Comparison of ENCODE assay signal across 13 cellular contexts in genomic region chr4:27081675-27082579, GRCh38.
DNase-seq lines count a peak whose midpoint lies in the region; ATAC-seq, FAIRE-seq and TF ChIP-seq lines count a peak whose summit lies in the region.
"Had no signal": no experiment of that assay in that cellular context is flagged by ENCODE, and none has a peak within 500 bp of the region (broad histone marks: within the 10 kb centered on the region; RNA-seq: fewer than 3 reads in every experiment).

No MANE protein-coding gene starts in this region.

- H3K27me3 Mint-ChIP-seq in activated T-cell treated with anti-CD3 and anti-CD28 coated beads, Interleukin-2, amount 50 U/mL, for 72 hours (ENCODE audit: low read depth) = peaks cover 41% of the 10 kb centered on the region
- H3K27me3 Mint-ChIP-seq in activated T-helper 1 cell treated with anti-CD3 and anti-CD28 coated beads, Interleukin-12 subunit alpha, Interleukin-12 subunit beta, Interleukin-2, Interleukin-4 antibody, amounts not matched to agents 30 ng/mL and 10 ng/mL and 1 ng/mL, durations not matched to agents 14 hours and 24 hours and 36 hours (ENCODE audit: insufficient read depth) = peaks cover 40% of the 10 kb centered on the region

- ATAC-seq in GM19397 (IDR thresholded peaks at IDR 0.05; ENCODE audit: unreplicated experiment) = peak; percentile 61
- ATAC-seq in HG02870 (IDR thresholded peaks at IDR 0.05; ENCODE audit: unreplicated experiment) = peak; percentile 44
- ATAC-seq in activated T-cell treated with anti-CD3 and anti-CD28 coated beads, Interleukin-2, amount 50 U/mL, for 72 hours (replicated peaks in 1 of 2) = no peak
- ATAC-seq in right lobe of liver = no peak

- TF ChIP-seq POLR2A in GM12891 (IDR thresholded peaks at IDR 0.05; ENCODE audit: low read depth, low read length) (no peak), right lobe of liver (IDR thresholded peaks at IDR 0.05) (no peak)

- no peaks in the 10 kb centered on the region for H4K20me1 ChIP-seq in MM.1S (ENCODE audit: insufficient read depth, low read length)

- DNase-seq in GM12891 (ENCODE audit: insufficient read length, low spot score) = no peak
- DNase-seq in MM.1S = peak; percentile 33
- no peak for DNase-seq in activated T-cell treated with anti-CD3 and anti-CD28 coated beads, Interleukin-2, amount 50 U/mL, for 72 hours
- DNase-seq in activated T-helper 1 cell treated with anti-CD3 and anti-CD28 coated beads, Interleukin-12 subunit alpha, Interleukin-12 subunit beta, Interleukin-2, Interleukin-4 antibody, amounts not matched to agents 30 ng/mL and 10 ng/mL and 1 ng/mL, durations not matched to agents 14 hours and 24 hours and 36 hours (ENCODE audit: low spot score) = no peak
- no peak for DNase-seq in right lobe of liver
- no peak for DNase-seq in foreskin melanocyte
- DNase-seq: KG1, natural killer cell, T1000, thyroid gland had no signal

- WGBS in right lobe of liver (ENCODE audit: insufficient coverage, low coverage, low lambda C conversion rate, missing lambda C conversion rate) = 41% methylated on average over 6 of the region's 6 CpGs

- H3K4me1 Mint-ChIP-seq in activated T-cell treated with anti-CD3 and anti-CD28 coated beads, Interleukin-2, amount 50 U/mL, for 72 hours (ENCODE audit: low read depth) = peaks cover 6% of the 10 kb centered on the region
- no peaks in the 10 kb centered on the region for H3K4me1 Mint-ChIP-seq in activated T-helper 1 cell treated with anti-CD3 and anti-CD28 coated beads, Interleukin-12 subunit alpha, Interleukin-12 subunit beta, Interleukin-2, Interleukin-4 antibody, amounts not matched to agents 30 ng/mL and 10 ng/mL and 1 ng/mL, durations not matched to agents 14 hours and 24 hours and 36 hours (ENCODE audit: low read depth)

- no peak overlapping the region for H3K27ac Mint-ChIP-seq in activated T-cell treated with anti-CD3 and anti-CD28 coated beads, Interleukin-2, amount 50 U/mL, for 72 hours
- H3K27ac Mint-ChIP-seq in activated T-helper 1 cell treated with anti-CD3 and anti-CD28 coated beads, Interleukin-12 subunit alpha, Interleukin-12 subunit beta, Interleukin-2, Interleukin-4 antibody, amounts not matched to agents 30 ng/mL and 10 ng/mL and 1 ng/mL, durations not matched to agents 14 hours and 24 hours and 36 hours = no peak overlapping the region
- H3K27ac Mint-ChIP-seq: natural killer cell had no signal

- no peaks in the 10 kb centered on the region for H3K4me1 ChIP-seq in MM.1S (ENCODE audit: low read length)
- peaks cover 0 to 8% (median 3%) of the 10 kb centered on the region in 4 donors for H3K4me1 ChIP-seq in right lobe of liver

- H3K79me2 ChIP-seq in MM.1S (ENCODE audit: low read length) = no peaks in the 10 kb centered on the region

- H3K36me3 Mint-ChIP-seq in activated T-cell treated with anti-CD3 and anti-CD28 coated beads, Interleukin-2, amount 50 U/mL, for 72 hours (ENCODE audit: insufficient read depth in 2 of 2) = no peaks in the 10 kb centered on the region
- no peaks in the 10 kb centered on the region for H3K36me3 Mint-ChIP-seq in activated T-helper 1 cell treated with anti-CD3 and anti-CD28 coated beads, Interleukin-12 subunit alpha, Interleukin-12 subunit beta, Interleukin-2, Interleukin-4 antibody, amounts not matched to agents 30 ng/mL and 10 ng/mL and 1 ng/mL, durations not matched to agents 14 hours and 24 hours and 36 hours (ENCODE audit: low read depth)
- H3K36me3 Mint-ChIP-seq: natural killer cell had no signal

- H3K4me3 ChIP-seq in MM.1S (ENCODE audit: low read length) (no peak overlapping the region), right lobe of liver (no peak overlapping the region)
- H3K4me3 ChIP-seq: thyroid gland had no signal

- peak; percentile 50 for FAIRE-seq in GM12891 (lab: Jason Lieb, UNC)
- FAIRE-seq: GM18507 had no signal

- intact Hi-C loops in activated T-helper 1 cell treated with anti-CD3 and anti-CD28 coated beads, Interleukin-12 subunit alpha, Interleukin-12 subunit beta, Interleukin-2, Interleukin-4 antibody, amounts not matched to agents 30 ng/mL and 10 ng/mL and 1 ng/mL, durations not matched to agents 14 hours and 24 hours and 36 hours (cut with micrococcal nuclease) = no loop called here
- intact Hi-C loops in right lobe of liver (cut with DNase I) = no loop called here

- H3K9ac ChIP-seq in MM.1S (ENCODE audit: low read length) = no peak overlapping the region

- no peaks in the 10 kb centered on the region; the same call in 1 of the 2 replicates for H3K9me3 ChIP-seq in MM.1S (replicated peaks; ENCODE audit: insufficient read depth, low read length)
- H3K9me3 ChIP-seq in right lobe of liver = no peaks in the 10 kb centered on the region
- H3K9me3 ChIP-seq: thyroid gland had no signal

- no peak for TF ChIP-seq CTCF in MM.1S (IDR thresholded peaks at IDR 0.05; ENCODE audit: low read length)
- TF ChIP-seq CTCF in right lobe of liver (IDR thresholded peaks at IDR 0.05) = no peak

- H3K4me2 ChIP-seq in MM.1S (ENCODE audit: low read depth, low read length) = peak overlapping the region; percentile 38

- peaks cover 0 to 2% of the 10 kb centered on the region in 2 donors for H3K9me3 Mint-ChIP-seq in activated T-cell treated with anti-CD3 and anti-CD28 coated beads, Interleukin-2, amount 50 U/mL, for 72 hours
- H3K9me3 Mint-ChIP-seq in activated T-helper 1 cell treated with anti-CD3 and anti-CD28 coated beads, Interleukin-12 subunit alpha, Interleukin-12 subunit beta, Interleukin-2, Interleukin-4 antibody, amounts not matched to agents 30 ng/mL and 10 ng/mL and 1 ng/mL, durations not matched to agents 14 hours and 24 hours and 36 hours = no peaks in the 10 kb centered on the region
- H3K9me3 Mint-ChIP-seq: natural killer cell had no signal

- H3K36me3 ChIP-seq in MM.1S (replicated peaks; ENCODE audit: insufficient read depth, low read length) = no peaks in the 10 kb centered on the region
- no peaks in the 10 kb centered on the region for H3K36me3 ChIP-seq in right lobe of liver
- H3K36me3 ChIP-seq: thyroid gland had no signal

- H3K27me3 ChIP-seq in MM.1S (replicated peaks; ENCODE audit: insufficient read depth, low read length) (no peaks in the 10 kb centered on the region), right lobe of liver (peaks cover 0 to 20% of the 10 kb centered on the region in 2 donors)
- H3K27me3 ChIP-seq: thyroid gland had no signal

- no peak overlapping the region for H3K4me3 Mint-ChIP-seq in activated T-cell treated with anti-CD3 and anti-CD28 coated beads, Interleukin-2, amount 50 U/mL, for 72 hours
- H3K4me3 Mint-ChIP-seq in activated T-helper 1 cell treated with anti-CD3 and anti-CD28 coated beads, Interleukin-12 subunit alpha, Interleukin-12 subunit beta, Interleukin-2, Interleukin-4 antibody, amounts not matched to agents 30 ng/mL and 10 ng/mL and 1 ng/mL, durations not matched to agents 14 hours and 24 hours and 36 hours = no peak overlapping the region
- H3K4me3 Mint-ChIP-seq: natural killer cell had no signal

- H3K27ac ChIP-seq in MM.1S (ENCODE audit: low read length) = no peak overlapping the region
- H3K27ac ChIP-seq in right lobe of liver = no peak overlapping the region
- H3K27ac ChIP-seq: thyroid gland had no signal

- H3K9me2 ChIP-seq in MM.1S (replicated peaks; ENCODE audit: insufficient read depth, low read length) = no peaks in the 10 kb centered on the region

- no peaks in the 10 kb centered on the region for H3F3A ChIP-seq in MM.1S (ENCODE audit: insufficient read depth, low read length)

- H2AFZ ChIP-seq in MM.1S (ENCODE audit: low read length) = peak overlapping the region; percentile 36; the same call in 1 of the 2 replicates

TF ChIP-seq in GM12891, 5 proteins besides CTCF, POLR2A, EP300 and RAD21:
- TF ChIP-seq POLR2AphosphoS5 (IDR thresholded peaks at IDR 0.05; ENCODE audit: low read depth, low read length) (no peak), PAX5 (IDR thresholded peaks at IDR 0.05; ENCODE audit: insufficient read depth, low read length, severe bottlenecking) (no peak), POU2F2 (IDR thresholded peaks at IDR 0.05; ENCODE audit: low read depth, low read length) (no peak), SPI1 (IDR thresholded peaks at IDR 0.05; ENCODE audit: low read depth, low read length) (no peak), TAF1 (IDR thresholded peaks at IDR 0.05; ENCODE audit: low read depth, low read length) (no peak)

Comparison
In these comparisons a context has a peak if more than half of its experiments do, and no peak if none do; other contexts are left out.
1. ATAC-seq: peak in GM19397 (single experiment) and HG02870 (single experiment); none in activated T-cell treated with anti-CD3 and anti-CD28 coated beads, Interleukin-2, amount 50 U/mL, for 72 hours (0 of 2) and right lobe of liver (0 of 4).